Comparison of ENCODE assay signal across 29 cellular contexts in the genomic region with DNA sequence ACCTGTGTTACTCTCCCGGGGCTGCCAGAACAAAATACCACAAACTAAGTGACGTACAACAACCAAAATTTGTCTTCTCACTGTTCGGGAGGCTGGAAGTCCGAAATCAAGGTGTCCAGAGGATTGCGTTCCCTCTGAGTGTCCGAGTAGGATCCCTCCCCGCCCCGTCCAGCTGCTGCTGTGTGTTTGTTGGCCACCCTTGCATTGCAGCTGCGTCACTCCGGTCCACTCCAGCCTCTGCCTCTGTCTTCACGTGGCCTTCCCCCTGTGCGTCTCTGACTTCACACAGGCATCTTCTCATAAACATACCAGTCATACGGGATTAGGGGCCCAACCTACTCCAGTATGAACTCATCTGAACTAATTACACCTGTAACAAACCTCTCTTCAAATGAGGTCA.
A peak's percentile ranks its signal among the peaks of the same experiment; 100 is the strongest.
DNase-seq lines count a peak whose midpoint lies in the region; ATAC-seq and TF ChIP-seq lines count a peak whose summit lies in the region.
"Had no signal": no experiment of that assay in that cellular context is flagged by ENCODE, and none has a peak within 500 bp of the region (broad histone marks: within the 10 kb centered on the region; RNA-seq: fewer than 3 reads in every experiment).

No MANE protein-coding gene starts in this region.

- H3K27me3 Mint-ChIP-seq in nephron progenitor cell (ENCODE audit: low read depth, poor library complexity): peaks cover 7% of the 10 kb centered on the region
- H3K27me3 Mint-ChIP-seq in stimulated activated memory B cell treated with anti-CD40 and anti-IgM and Interleukin-4, amounts not matched to agents 10 μg/mL and 1 μg/mL and 100 μg/mL, for 72 hours: peaks cover 11% of the 10 kb centered on the region

- H3K4me3 ChIP-seq in adrenal gland: peak overlapping the region in 1 of 4 donors; percentile 26
- H3K4me3 ChIP-seq: GM23338 had no signal

- TF ChIP-seq POLR2A in adrenal gland (IDR thresholded peaks at IDR 0.05): no peak

- no peaks in the 10 kb centered on the region for H3K27me3 ChIP-seq in adrenal gland
- H3K27me3 ChIP-seq: brain microvascular endothelial cell, foreskin keratinocyte had no signal

- TF ChIP-seq CTCF in adrenal gland (IDR thresholded peaks at IDR 0.05): no peak
- no peak for TF ChIP-seq CTCF in nephron progenitor cell (IDR thresholded peaks at IDR 0.05)

- WGBS in adrenal gland, 4 donors: 71 to 80% (median 75%) methylated on average over 13 of the region's 13 CpGs

- H3K27ac ChIP-seq in adrenal gland: peak overlapping the region in 1 of 5 donors; percentile 16
- H3K27ac ChIP-seq: brain microvascular endothelial cell, foreskin keratinocyte had no signal

- no peaks in the 10 kb centered on the region for H3K9me3 ChIP-seq in adrenal gland (replicated peaks in 1 of 3)

- no peaks in the 10 kb centered on the region for H3K36me3 ChIP-seq in adrenal gland (replicated peaks in 1 of 2)
- H3K36me3 ChIP-seq: brain microvascular endothelial cell had no signal

- H3K4me3 Mint-ChIP-seq in nephron progenitor cell: no peak overlapping the region
- no peak overlapping the region for H3K4me3 Mint-ChIP-seq in stimulated activated memory B cell treated with anti-CD40 and anti-IgM and Interleukin-4, amounts not matched to agents 10 μg/mL and 1 μg/mL and 100 μg/mL, for 72 hours
- H3K4me3 Mint-ChIP-seq: CD8-positive, alpha-beta T cell; effector memory CD8-positive, alpha-beta T cell; GM23338; immature natural killer cell; naive B cell had no signal

- peaks cover 14% of the 10 kb centered on the region for H3K9me3 Mint-ChIP-seq in nephron progenitor cell
- no peaks in the 10 kb centered on the region for H3K9me3 Mint-ChIP-seq in stimulated activated memory B cell treated with anti-CD40 and anti-IgM and Interleukin-4, amounts not matched to agents 10 μg/mL and 1 μg/mL and 100 μg/mL, for 72 hours
- H3K9me3 Mint-ChIP-seq: CD8-positive, alpha-beta T cell; GM23338 had no signal

- intact Hi-C loops in adrenal gland (cut with DNase I) (no loop called here), Right ventricle myocardium superior (cut with DNase I) (no loop called here)

- H3K4me1 ChIP-seq in adrenal gland (replicated peaks in 1 of 2): no peaks in the 10 kb centered on the region
- H3K4me1 ChIP-seq: foreskin keratinocyte had no signal

- no peaks in the 10 kb centered on the region for H3K36me3 Mint-ChIP-seq in nephron progenitor cell (ENCODE audit: low read depth)
- H3K36me3 Mint-ChIP-seq in stimulated activated memory B cell treated with anti-CD40 and anti-IgM and Interleukin-4, amounts not matched to agents 10 μg/mL and 1 μg/mL and 100 μg/mL, for 72 hours: no peaks in the 10 kb centered on the region
- H3K36me3 Mint-ChIP-seq: CD8-positive, alpha-beta T cell; immature natural killer cell; naive B cell had no signal

- DNase-seq in adrenal gland (peak in 6 of 7 donors; percentile 24 to 74 (median 43)), Right ventricle myocardium superior (peak; percentile 79), nephron progenitor cell (no peak), NCI-H2227 (lab: John Stamatoyannopoulos, UW; ENCODE audit: unreplicated experiment) (no peak), NCI-H748 treated with DMSO at 0.1 percent for 48 hours (lab: John Stamatoyannopoulos, UW) (no peak)
- DNase-seq: activated CD4-positive, alpha-beta T cell treated with anti-CD3 and anti-CD28 coated beads for 48 hours; activated CD8-positive, alpha-beta memory T cell treated with anti-CD3 and anti-CD28 coated beads for 24 hours; activated gamma-delta T cell treated with Interleukin-2 at 50 U/mL for 16 hours; brain microvascular endothelial cell; CD8-positive, alpha-beta T cell; effector memory CD8-positive, alpha-beta T cell; erythroblast; foreskin keratinocyte; hypothalamus; immature natural killer cell; Kasumi-1; MV-4-11; naive B cell; NCI-H146; NCI-H2171; NCI-H524; NK-92 treated with Interleukin-12 subunit alpha and Interleukin-12 subunit beta, amount 100 ng/mL, for 24 hours; PC-3; SHP77 treated with DMSO at 0.1 percent for 48 hours; stimulated activated naive CD4-positive, alpha-beta T cell treated with Interleukin-2 at 50 U/mL for 16 hours had no signal

- H3K4me1 Mint-ChIP-seq in nephron progenitor cell: peaks cover 4% of the 10 kb centered on the region
- H3K4me1 Mint-ChIP-seq in stimulated activated memory B cell treated with anti-CD40 and anti-IgM and Interleukin-4, amounts not matched to agents 10 μg/mL and 1 μg/mL and 100 μg/mL, for 72 hours: no peaks in the 10 kb centered on the region
- H3K4me1 Mint-ChIP-seq: immature natural killer cell, naive B cell had no signal

- ATAC-seq in Right ventricle myocardium superior (ENCODE audit: poor library complexity) (peak; percentile 92), HG02973 (IDR thresholded peaks at IDR 0.05; ENCODE audit: unreplicated experiment) (no peak), GM18517 (IDR thresholded peaks at IDR 0.05; ENCODE audit: unreplicated experiment) (no peak)
- peak; percentile 57 for ATAC-seq in stimulated activated memory B cell treated with anti-CD40 and anti-IgM and Interleukin-4, amounts not matched to agents 10 μg/mL and 1 μg/mL and 100 μg/mL, for 72 hours
- ATAC-seq: CD8-positive, alpha-beta T cell; effector memory CD8-positive, alpha-beta T cell; foreskin keratinocyte; GM23338; PC-3 had no signal

- H3K27ac Mint-ChIP-seq in nephron progenitor cell: peak overlapping the region; percentile 36
- H3K27ac Mint-ChIP-seq in stimulated activated memory B cell treated with anti-CD40 and anti-IgM and Interleukin-4, amounts not matched to agents 10 μg/mL and 1 μg/mL and 100 μg/mL, for 72 hours: no peak overlapping the region
- H3K27ac Mint-ChIP-seq: CD8-positive, alpha-beta T cell; effector memory CD8-positive, alpha-beta T cell; GM23338; immature natural killer cell had no signal

Comparison
In these comparisons a context has a peak if more than half of its experiments do, and no peak if none do; other contexts are left out.
1. DNase-seq: peak in adrenal gland (6 of 7) and Right ventricle myocardium superior (single experiment); none in nephron progenitor cell (single experiment), NCI-H2227 (single experiment) and NCI-H748 treated with DMSO at 0.1 percent for 48 hours (single experiment).
2. ATAC-seq: peak in Right ventricle myocardium superior (single experiment) and stimulated activated memory B cell treated with anti-CD40 and anti-IgM and Interleukin-4, amounts not matched to agents 10 μg/mL and 1 μg/mL and 100 μg/mL, for 72 hours (single experiment); none in HG02973 (single experiment) and GM18517 (single experiment).